29 cellular contexts compared by ENCODE assay signal in genomic region chr12:78797201-78797931, GRCh38.
DNase-seq lines count a peak whose midpoint lies in the region; ATAC-seq and TF ChIP-seq lines count a peak whose summit lies in the region.
"Had no signal": no experiment of that assay in that cellular context is flagged by ENCODE, and none has a peak within 500 bp of the region (broad histone marks: within the 10 kb centered on the region; RNA-seq: fewer than 3 reads in every experiment).

No MANE protein-coding gene starts in this region.

- no peaks in the 10 kb centered on the region for H3K9me3 ChIP-seq in fibroblast of lung (ENCODE audit: control insufficient read depth, insufficient read depth, low read depth, low read length)
- no peaks in the 10 kb centered on the region for H3K9me3 ChIP-seq in smooth muscle cell (replicated peaks; ENCODE audit: low read depth)
- H3K9me3 ChIP-seq in SK-N-SH, result no peaks in the 10 kb centered on the region
- H3K9me3 ChIP-seq: Peyer's patch, tibial nerve had no signal

- H4K20me1 ChIP-seq in fibroblast of lung (ENCODE audit: control insufficient read depth, extremely low read depth, insufficient read depth, low read length) (no peaks in the 10 kb centered on the region), smooth muscle cell (ENCODE audit: low read depth) (no peaks in the 10 kb centered on the region), SK-N-SH (ENCODE audit: insufficient read depth) (no peaks in the 10 kb centered on the region)

- TF ChIP-seq CTCF in fibroblast of lung (conservative IDR thresholded peaks at IDR 0.05 in 1 of 2, IDR thresholded peaks at IDR 0.05 in 1 of 2; ENCODE audit: low read depth in 1 of 2, low read length in 2 of 2) (no peak), smooth muscle cell (IDR thresholded peaks at IDR 0.05; ENCODE audit: borderline replicate concordance, insufficient read depth, poor library complexity, severe bottlenecking) (no peak), SK-N-SH (IDR thresholded peaks at IDR 0.05) (no peak)

- no peak for TF ChIP-seq RAD21 in SK-N-SH (IDR thresholded peaks at IDR 0.05; ENCODE audit: low read length)

- CTCF ChIA-PET in SK-N-SH (lab: Yijun Ruan, JAX), result no interaction called here

- H3K79me2 ChIP-seq in fibroblast of lung (ENCODE audit: control insufficient read depth, insufficient read depth, low read length) (no peaks in the 10 kb centered on the region), smooth muscle cell (ENCODE audit: low read depth) (no peaks in the 10 kb centered on the region), SK-N-SH (ENCODE audit: insufficient read depth) (no peaks in the 10 kb centered on the region)
- H3K79me2 ChIP-seq: hepatocyte had no signal

- H3K9me2 ChIP-seq in SK-N-SH, result no peaks in the 10 kb centered on the region

- in situ Hi-C loops in ACHN (cut with HindIII; ENCODE audit: low pct_ligation_motif_present, low pct_unique_long_range_greater_than_20kb, low sequenced_read_pairs), result no loop called here

- no peaks in the 10 kb centered on the region for H3K36me3 ChIP-seq in fibroblast of lung (ENCODE audit: control insufficient read depth, insufficient read depth, low read length)
- no peaks in the 10 kb centered on the region for H3K36me3 ChIP-seq in smooth muscle cell (ENCODE audit: low read depth)
- H3K36me3 ChIP-seq in SK-N-SH (replicated peaks in 1 of 2; ENCODE audit: control insufficient read depth in 1 of 2, insufficient read depth in 2 of 2, low read length in 1 of 2), result no peaks in the 10 kb centered on the region
- H3K36me3 ChIP-seq: left ventricle myocardium inferior, Peyer's patch, tibial nerve had no signal

- WGBS in smooth muscle cell (ENCODE audit: low lambda C conversion rate), result 55% methylated on average over 2 of the region's 2 CpGs
- 94% methylated on average over 2 of the region's 2 CpGs for WGBS in SK-N-SH (ENCODE audit: low lambda C conversion rate)

- DNase-seq in DMS53 (lab: John Stamatoyannopoulos, UW) (peak; percentile 17), DMS53 treated with DMSO at 0.1 percent for 48 hours (lab: John Stamatoyannopoulos, UW; ENCODE audit: unreplicated experiment) (no peak), SW480 (ENCODE audit: low spot score) (peak; percentile 81), fibroblast of lung (ENCODE audit: low read depth in 2 of 2) (peak; percentile 82 to 90), smooth muscle cell (lab: John Stamatoyannopoulos, UW; ENCODE audit: unreplicated experiment) (no peak), SK-N-SH (no peak), ACHN (no peak)
- DNase-seq: activated CD4-positive, alpha-beta T cell treated with anti-CD3 and anti-CD28 coated beads, Interleukin-2, amount 50 U/mL, for 1 hour; Calu3; endodermal cell; GF-D8; immature natural killer cell; left ventricle myocardium inferior; midbrain; MM.1S; natural killer cell; NCI-H1417 treated with DMSO at 0.1 percent for 48 hours; NCI-H524; Peyer's patch; stimulated activated CD4-positive, alpha-beta T cell treated with anti-CD3 and anti-CD28 coated beads, Interleukin-4, amount 100 ng/mL, for 4 hours had no signal

- no peak for ATAC-seq in HG03565 (IDR thresholded peaks at IDR 0.05; ENCODE audit: unreplicated experiment)
- ATAC-seq: GM12878, natural killer cell had no signal

- no peak overlapping the region for H3K4me3 ChIP-seq in fibroblast of lung (replicated peaks in 1 of 4; ENCODE audit: control extremely low read depth in 1 of 4, insufficient read depth in 1 of 4, low read depth in 3 of 4, low read length in 4 of 4)
- no peak overlapping the region for H3K4me3 ChIP-seq in smooth muscle cell
- H3K4me3 ChIP-seq in SK-N-SH (ENCODE audit: low read depth in 2 of 2, low read length in 1 of 2), result no peak overlapping the region
- H3K4me3 ChIP-seq: coronary artery, GM12878, hepatocyte, left ventricle myocardium inferior, Peyer's patch, SK-N-MC, tibial nerve had no signal

- no peak overlapping the region for H3K4me2 ChIP-seq in fibroblast of lung (ENCODE audit: extremely low read depth, insufficient read depth, low read length)
- H3K4me2 ChIP-seq in smooth muscle cell, result peak overlapping the region; percentile 17
- no peak overlapping the region for H3K4me2 ChIP-seq in SK-N-SH
- H3K4me2 ChIP-seq: hepatocyte had no signal

- POLR2A ChIA-PET in SK-N-SH (lab: Yijun Ruan, JAX), result no interaction called here

- H3K4me1 ChIP-seq in fibroblast of lung (ENCODE audit: control insufficient read depth, extremely low read depth, insufficient read depth, low read length), result no peaks in the 10 kb centered on the region
- peaks cover 9% of the 10 kb centered on the region for H3K4me1 ChIP-seq in smooth muscle cell (ENCODE audit: low read depth)
- H3K4me1 ChIP-seq in SK-N-SH (ENCODE audit: control insufficient read depth in 1 of 2, insufficient read depth in 2 of 2, low read depth in 1 of 2, low read length in 1 of 2), result no peaks in the 10 kb centered on the region
- H3K4me1 ChIP-seq: left ventricle myocardium inferior, Peyer's patch, tibial nerve had no signal

- H3K9ac ChIP-seq in fibroblast of lung (ENCODE audit: insufficient read depth, low read length) (no peak overlapping the region), smooth muscle cell (ENCODE audit: low read depth) (no peak overlapping the region), SK-N-SH (no peak overlapping the region)

- H3K27ac ChIP-seq in fibroblast of lung (ENCODE audit: insufficient read depth, low read length) (no peak overlapping the region), smooth muscle cell (ENCODE audit: low read depth) (peak overlapping the region; percentile 64), SK-N-SH (ENCODE audit: low read depth in 2 of 2, low read length in 1 of 2) (no peak overlapping the region)
- H3K27ac ChIP-seq: 22Rv1, coronary artery, hepatocyte, HL-60, left ventricle myocardium inferior, Peyer's patch, SK-N-MC, tibial nerve, VCaP had no signal

- no peak for TF ChIP-seq EP300 in SK-N-SH (IDR thresholded peaks at IDR 0.05; ENCODE audit: borderline replicate concordance in 1 of 2, low read depth in 1 of 2, low read length in 1 of 2)

- H2AFZ ChIP-seq in fibroblast of lung (ENCODE audit: low read length) (no peak overlapping the region), smooth muscle cell (ENCODE audit: low read depth) (no peak overlapping the region), SK-N-SH (ENCODE audit: low read depth) (no peak overlapping the region)
- H2AFZ ChIP-seq: hepatocyte had no signal

- no peaks in the 10 kb centered on the region for H3F3A ChIP-seq in smooth muscle cell (ENCODE audit: low read depth)
- no peaks in the 10 kb centered on the region for H3F3A ChIP-seq in SK-N-SH (replicated peaks; ENCODE audit: insufficient read depth)

- H3K27me3 ChIP-seq in fibroblast of lung (ENCODE audit: control insufficient read depth, insufficient read depth, low read length) (no peaks in the 10 kb centered on the region), smooth muscle cell (ENCODE audit: low read depth) (no peaks in the 10 kb centered on the region), SK-N-SH (ENCODE audit: insufficient read depth) (no peaks in the 10 kb centered on the region)
- H3K27me3 ChIP-seq: hepatocyte, Peyer's patch, tibial nerve had no signal

TF ChIP-seq in SK-N-SH, 30 proteins besides CTCF, POLR2A, EP300 and RAD21:
- TF ChIP-seq MAX (IDR thresholded peaks at IDR 0.05; ENCODE audit: low read depth) (no peak), RXRA (IDR thresholded peaks at IDR 0.05; ENCODE audit: borderline replicate concordance, low read depth) (no peak), JUND (IDR thresholded peaks at IDR 0.05) (no peak), GATA2 (CRISPR knock-in tag; IDR thresholded peaks at IDR 0.05) (no peak), TAF1 (IDR thresholded peaks at IDR 0.05; ENCODE audit: borderline replicate concordance, low read depth, low read length) (no peak), FOSL2 (IDR thresholded peaks at IDR 0.05; ENCODE audit: borderline replicate concordance, low read depth) (no peak), FOXM1 (IDR thresholded peaks at IDR 0.05; ENCODE audit: low read depth) (no peak), ELF1 (IDR thresholded peaks at IDR 0.05) (no peak)

Comparison
In these comparisons a context has a peak if more than half of its experiments do, and no peak if none do; other contexts are left out.
1. DNase-seq: peak in DMS53 (single experiment), SW480 (single experiment) and fibroblast of lung (2 of 2); none in DMS53 treated with DMSO at 0.1 percent for 48 hours (single experiment), smooth muscle cell (single experiment), SK-N-SH (single experiment) and ACHN (single experiment).